In genomic region chr1:238517710-238518109, GRCh38 we compare ENCODE assay signal across 7 cellular contexts.
"Had no signal": no experiment of that assay in that cellular context is flagged by ENCODE, and none has a peak within 500 bp of the region (broad histone marks: within the 10 kb centered on the region; RNA-seq: fewer than 3 reads in every experiment).

No MANE protein-coding gene starts in this region.

- H3K9ac ChIP-seq: GM23248 had no signal

- H2AFZ ChIP-seq: GM23248 had no signal

- H3K27ac ChIP-seq: GM23248 had no signal

- DNase-seq: GM23248, GOT3, H9, HCEC 1CT, KG1 had no signal

- FAIRE-seq: H54, HTR-8/SVneo had no signal

- H3K4me3 ChIP-seq: GM23248 had no signal
